8 cellular contexts compared by ENCODE assay signal in the genomic region with DNA sequence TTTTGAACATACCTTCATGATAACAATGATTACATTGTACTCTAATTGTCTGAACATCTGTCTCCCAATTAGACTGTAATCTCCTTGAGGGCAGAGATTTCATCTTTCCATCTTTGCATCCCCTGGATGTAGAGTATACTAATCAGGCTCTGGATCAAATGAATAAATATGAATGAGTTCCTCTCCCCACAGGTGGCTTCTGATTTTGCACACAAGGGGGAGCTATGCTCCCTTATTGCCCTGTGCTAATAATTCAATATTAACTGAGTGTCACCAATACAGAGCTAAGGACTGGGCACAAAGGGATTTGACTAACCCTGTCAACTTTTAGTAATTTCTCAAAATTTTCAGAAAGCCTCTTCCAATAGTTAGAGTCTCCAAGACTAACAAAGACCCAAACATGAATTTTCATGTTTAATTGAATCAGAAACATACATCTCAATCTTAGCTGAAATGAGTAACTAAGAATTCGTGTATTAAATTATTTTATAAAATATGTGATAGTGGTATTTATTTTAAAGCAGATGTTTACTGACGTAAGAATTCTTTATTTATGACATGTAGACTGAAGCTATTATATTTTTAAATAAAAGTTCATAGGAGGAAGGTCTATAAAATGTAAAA. TPM values are rescaled to one million over a fixed set of nuclear protein-coding genes. Genes with fewer than 3 reads are reported as not detected.
DNase-seq lines count a peak whose midpoint lies in the region; ATAC-seq and TF ChIP-seq lines count a peak whose summit lies in the region.

No MANE protein-coding gene starts in this region.

- H3K9me3 Mint-ChIP-seq in activated T-cell treated with anti-CD3 and anti-CD28 coated beads, Interleukin-2, amount 50 U/mL, for 72 hours, result no peaks in the 10 kb centered on the region

- peaks cover 28% of the 10 kb centered on the region; the same call in 1 of the 2 replicates for H3K27me3 ChIP-seq in MM.1S (replicated peaks; ENCODE audit: insufficient read depth, low read length)

- H3F3A ChIP-seq in MM.1S (ENCODE audit: insufficient read depth, low read length), result no peaks in the 10 kb centered on the region

- H3K4me1 Mint-ChIP-seq in activated T-cell treated with anti-CD3 and anti-CD28 coated beads, Interleukin-2, amount 50 U/mL, for 72 hours (ENCODE audit: low read depth), result no peaks in the 10 kb centered on the region

- H3K36me3 Mint-ChIP-seq in activated T-cell treated with anti-CD3 and anti-CD28 coated beads, Interleukin-2, amount 50 U/mL, for 72 hours (ENCODE audit: insufficient read depth in 2 of 2), result peaks cover 0 to 1% of the 10 kb centered on the region in 2 donors

- no peak overlapping the region for H3K4me3 ChIP-seq in MM.1S (ENCODE audit: low read length)

- no peak overlapping the region for H3K4me3 Mint-ChIP-seq in activated T-cell treated with anti-CD3 and anti-CD28 coated beads, Interleukin-2, amount 50 U/mL, for 72 hours

- peaks cover 66% of the 10 kb centered on the region for H3K27me3 Mint-ChIP-seq in activated T-cell treated with anti-CD3 and anti-CD28 coated beads, Interleukin-2, amount 50 U/mL, for 72 hours (ENCODE audit: low read depth)

- H3K4me2 ChIP-seq in MM.1S (ENCODE audit: low read depth, low read length), result no peak overlapping the region

- no peaks in the 10 kb centered on the region for H3K4me1 ChIP-seq in MM.1S (ENCODE audit: low read length)

- H3K27ac Mint-ChIP-seq in activated T-cell treated with anti-CD3 and anti-CD28 coated beads, Interleukin-2, amount 50 U/mL, for 72 hours, result no peak overlapping the region

- ATAC-seq in activated T-cell treated with anti-CD3 and anti-CD28 coated beads, Interleukin-2, amount 50 U/mL, for 72 hours (replicated peaks in 1 of 2), result no peak
- peak; percentile 89 for ATAC-seq in left lobe of liver

- H3K9ac ChIP-seq in MM.1S (ENCODE audit: low read length), result no peak overlapping the region

- TF ChIP-seq CTCF in MM.1S (IDR thresholded peaks at IDR 0.05; ENCODE audit: low read length), result peak; percentile 78

- no peaks in the 10 kb centered on the region for H3K9me3 ChIP-seq in MM.1S (replicated peaks; ENCODE audit: insufficient read depth, low read length)

- no peaks in the 10 kb centered on the region for H4K20me1 ChIP-seq in MM.1S (ENCODE audit: insufficient read depth, low read length)

- DNase-seq in activated T-cell treated with anti-CD3 and anti-CD28 coated beads for 24 hours (ENCODE audit: low read depth), result peak; percentile 27
- no peak for DNase-seq in activated T-cell treated with anti-CD3 and anti-CD28 coated beads, Interleukin-2, amount 50 U/mL, for 72 hours
- peak; percentile 50 for DNase-seq in MM.1S
- peak; percentile 26 for DNase-seq in activated gamma-delta T cell treated with anti-CD3 and anti-CD28 coated beads, Interleukin-2, amount 50 U/mL, for 16 hours (ENCODE audit: low read depth)
- no peak for DNase-seq in left lobe of liver (ENCODE audit: low spot score)
- DNase-seq in middle frontal gyrus (ENCODE audit: extremely low spot score, low spot score), result no peak
- DNase-seq in NCI-H1105 (lab: John Stamatoyannopoulos, UW), result no peak
- no peak for DNase-seq in KG1 (lab: John Stamatoyannopoulos, UW)

- H3K27ac ChIP-seq in MM.1S (ENCODE audit: low read length), result no peak overlapping the region

- no peaks in the 10 kb centered on the region for H3K9me2 ChIP-seq in MM.1S (replicated peaks; ENCODE audit: insufficient read depth, low read length)

- no peaks in the 10 kb centered on the region for H3K36me3 ChIP-seq in MM.1S (replicated peaks; ENCODE audit: insufficient read depth, low read length)

- H3K79me2 ChIP-seq in MM.1S (ENCODE audit: low read length), result no peaks in the 10 kb centered on the region

- no peak overlapping the region for H2AFZ ChIP-seq in MM.1S (ENCODE audit: low read length)

RNA-seq across cellular contexts. Expression of gene DUOXA1, which starts 3.0 kb away (rescaled TPM):
- under 1 TPM; 0.46 to 0.65 TPM for total RNA-seq in activated T-cell treated with anti-CD3 and anti-CD28 coated beads, Interleukin-2, amount 50 U/mL, for 72 hours
- total RNA-seq in left lobe of liver, result not detected

RNA-seq across cellular contexts. Expression of gene DUOX1, which starts 3.1 kb away (rescaled TPM):
- under 1 TPM; 0.34 to 0.95 TPM for total RNA-seq in activated T-cell treated with anti-CD3 and anti-CD28 coated beads, Interleukin-2, amount 50 U/mL, for 72 hours
- total RNA-seq in left lobe of liver, result 0.45 TPM

RNA-seq across cellular contexts. Expression of gene DUOXA2, which starts 12.5 kb away (rescaled TPM):
- not detected for total RNA-seq in activated T-cell treated with anti-CD3 and anti-CD28 coated beads, Interleukin-2, amount 50 U/mL, for 72 hours
- total RNA-seq in left lobe of liver, result not detected

RNA-seq across cellular contexts. Expression of gene DUOX2, which starts 12.7 kb away (rescaled TPM):
- total RNA-seq in activated T-cell treated with anti-CD3 and anti-CD28 coated beads, Interleukin-2, amount 50 U/mL, for 72 hours, result under 1 TPM; 0.14 to 0.31 TPM
- total RNA-seq in left lobe of liver, result 0.10 TPM

Comparison
In these comparisons a context has a peak if more than half of its experiments do, and no peak if none do; other contexts are left out.
1. DNase-seq: peak in activated T-cell treated with anti-CD3 and anti-CD28 coated beads for 24 hours (single experiment), MM.1S (single experiment) and activated gamma-delta T cell treated with anti-CD3 and anti-CD28 coated beads, Interleukin-2, amount 50 U/mL, for 16 hours (single experiment); none in activated T-cell treated with anti-CD3 and anti-CD28 coated beads, Interleukin-2, amount 50 U/mL, for 72 hours (0 of 2), left lobe of liver (single experiment), middle frontal gyrus (single experiment), NCI-H1105 (single experiment) and KG1 (single experiment).